Comparison of ENCODE assay signal across 23 cellular contexts in genomic region chr4:125045311-125045710, GRCh38.
"Had no signal": no experiment of that assay in that cellular context is flagged by ENCODE, and none has a peak within 500 bp of the region (broad histone marks: within the 10 kb centered on the region; RNA-seq: fewer than 3 reads in every experiment).

No MANE protein-coding gene starts in this region.

- FAIRE-seq: endothelial cell of umbilical vein had no signal

- DNase-seq: colonic mucosa; dermis blood vessel endothelial cell; endodermal cell; erythroblast; foreskin fibroblast; immature natural killer cell; kidney; left cardiac atrium; mesendoderm; naive thymus-derived CD4-positive, alpha-beta T cell; posterior cingulate gyrus; spleen; stimulated activated CD4-positive, alpha-beta T cell treated with anti-CD3 and anti-CD28 coated beads, Interleukin-15, amount 100 ng/mL, for 24 hours; stimulated activated CD4-positive, alpha-beta T cell treated with anti-CD3 and anti-CD28 coated beads, Interleukin-1b, Interleukin-23, amount 100 ng/mL, for 48 hours; stimulated activated CD4-positive, alpha-beta T cell treated with anti-CD3 and anti-CD28 coated beads, Interleukin-4, amount 100 ng/mL, for 24 hours; tibial artery; upper lobe of left lung; uterus had no signal

- H3K27ac ChIP-seq: colonic mucosa, gastroesophageal sphincter, neutrophil, spleen, tibial artery, upper lobe of left lung had no signal

- H3K4me3 ChIP-seq: colonic mucosa, gastroesophageal sphincter, spleen, tibial artery, upper lobe of left lung, uterus had no signal

- H3K9me3 ChIP-seq: colonic mucosa, gastroesophageal sphincter, neutrophil, tibial artery, upper lobe of left lung, uterus had no signal

- H3K36me3 ChIP-seq: colonic mucosa, gastroesophageal sphincter, neutrophil, spleen, tibial artery, upper lobe of left lung, uterus had no signal

- ATAC-seq: gastroesophageal sphincter; left cardiac atrium; naive thymus-derived CD4-positive, alpha-beta T cell; sciatic nerve; stimulated activated memory B cell treated with anti-CD40 and anti-IgM and Interleukin-4, amounts not matched to agents 10 μg/mL and 1 μg/mL and 100 μg/mL, for 72 hours had no signal

- H3K4me1 ChIP-seq: colonic mucosa, spleen, upper lobe of left lung, uterus had no signal

- H3K27me3 ChIP-seq: colonic mucosa, gastroesophageal sphincter, neutrophil, spleen, tibial artery, upper lobe of left lung, uterus had no signal
